ENCODE assay signal across 10 cellular contexts in genomic region chr5:1930501-1930879, GRCh38. TPM values are rescaled to one million over a fixed set of nuclear protein-coding genes. Genes with fewer than 3 reads are reported as not detected.
DNase-seq lines count a peak whose midpoint lies in the region; ATAC-seq and TF ChIP-seq lines count a peak whose summit lies in the region.
"Had no signal": no experiment of that assay in that cellular context is flagged by ENCODE, and none has a peak within 500 bp of the region (broad histone marks: within the 10 kb centered on the region; RNA-seq: fewer than 3 reads in every experiment).

No MANE protein-coding gene starts in this region.

- WGBS in mammary epithelial cell (ENCODE audit: low coverage, missing lambda C conversion rate) = 54% methylated on average over 7 of the region's 27 CpGs

- H3K4me1 Mint-ChIP-seq in stimulated activated effector memory CD8-positive, alpha-beta T cell treated with anti-CD3 and anti-CD28 coated beads, Interleukin-12 subunit alpha, Interleukin-12 subunit beta, amount 100 ng/mL, for 72 hours = no peaks in the 10 kb centered on the region
- H3K4me1 Mint-ChIP-seq in immature natural killer cell (no peaks in the 10 kb centered on the region), type B pancreatic cell (ENCODE audit: unreplicated experiment) (no peaks in the 10 kb centered on the region)

- peak overlapping the region; percentile 87 for H2AFZ ChIP-seq in mammary epithelial cell (ENCODE audit: low read depth, low read length)

- no peak for TF ChIP-seq CTCF in GM13977 (IDR thresholded peaks at IDR 0.05; ENCODE audit: extremely low read depth, insufficient read depth, missing control alignments)
- TF ChIP-seq CTCF in mammary epithelial cell (conservative IDR thresholded peaks at IDR 0.05 in 1 of 2, IDR thresholded peaks at IDR 0.05 in 1 of 2; ENCODE audit: extremely low read depth in 1 of 2, insufficient read depth in 1 of 2, low read depth in 1 of 2, low read length in 2 of 2) = no peak
- TF ChIP-seq CTCF in A673 (conservative IDR thresholded peaks at IDR 0.05; ENCODE audit: low read depth, low read length) = no peak
- TF ChIP-seq CTCF in type B pancreatic cell (conservative IDR thresholded peaks at IDR 0.05) = no peak

- H3K4me3 ChIP-seq in mammary epithelial cell (replicated peaks in 1 of 3; ENCODE audit: insufficient read depth in 1 of 3, low read depth in 2 of 3, low read length in 3 of 3) = peak overlapping the region; percentile 48 to 71 (median 66)
- peak overlapping the region; percentile 61; the same call in 1 of the 2 replicates for H3K4me3 ChIP-seq in iPS-18c (ENCODE audit: insufficient read depth, low read depth, low read length)
- H3K4me3 ChIP-seq in A673 (ENCODE audit: low read depth, low read length, poor library complexity, severe bottlenecking) = no peak overlapping the region
- no peak overlapping the region for H3K4me3 ChIP-seq in effector memory CD4-positive, alpha-beta T cell (ENCODE audit: insufficient read depth, low read depth, low read length, poor library complexity, severe bottlenecking)

- peak; percentile 36 for DNase-seq in GM13977 (ENCODE audit: low spot score)
- DNase-seq in mammary epithelial cell = peak; percentile 34
- DNase-seq in stimulated activated effector memory CD8-positive, alpha-beta T cell treated with anti-CD3 and anti-CD28 coated beads, Interleukin-12 subunit alpha, Interleukin-12 subunit beta, amount 100 ng/mL, for 72 hours (ENCODE audit: low spot score in 2 of 2) = no peak
- no peak for DNase-seq in A673 (ENCODE audit: low spot score)
- DNase-seq in immature natural killer cell = no peak
- DNase-seq in type B pancreatic cell (ENCODE audit: extremely low spot score, unreplicated experiment) = no peak
- no peak for DNase-seq in effector memory CD4-positive, alpha-beta T cell
- DNase-seq: NCI-H2029 treated with DMSO at 0.1 percent for 48 hours had no signal

- dilution Hi-C loops in mammary epithelial cell (cut with HindIII; ENCODE audit: low sequenced_read_pairs) = no loop called here

- intact Hi-C loops in mammary epithelial cell (cut with micrococcal nuclease) (loop anchor here (2.0 to 5.0 kb wide), 2 partner anchors 18 to 817 kb away; no protein-coding TSS in a partner anchor), A673 (cut with micrococcal nuclease; ENCODE audit: unreplicated experiment) (no loop called here)

- H3K36me3 ChIP-seq in mammary epithelial cell (ENCODE audit: insufficient read depth, low read length) (no peaks in the 10 kb centered on the region), A673 (ENCODE audit: insufficient read depth, low read length, poor library complexity, severe bottlenecking) (no peaks in the 10 kb centered on the region)
- no peaks in the 10 kb centered on the region for H3K36me3 ChIP-seq in effector memory CD4-positive, alpha-beta T cell (ENCODE audit: control insufficient read depth, insufficient read depth, low read length)

- no peaks in the 10 kb centered on the region for H3K36me3 Mint-ChIP-seq in stimulated activated effector memory CD8-positive, alpha-beta T cell treated with anti-CD3 and anti-CD28 coated beads, Interleukin-12 subunit alpha, Interleukin-12 subunit beta, amount 100 ng/mL, for 72 hours
- H3K36me3 Mint-ChIP-seq in immature natural killer cell (no peaks in the 10 kb centered on the region), type B pancreatic cell (no peaks in the 10 kb centered on the region)

- H3K27me3 ChIP-seq in mammary epithelial cell (ENCODE audit: insufficient read depth, low read length) (no peaks in the 10 kb centered on the region), A673 (replicated peaks; ENCODE audit: insufficient read depth, low read depth, low read length, poor library complexity) (peaks cover 77% of the 10 kb centered on the region)
- H3K27me3 ChIP-seq in effector memory CD4-positive, alpha-beta T cell (replicated peaks; ENCODE audit: control insufficient read depth, insufficient read depth, low read length, poor library complexity, severe bottlenecking) = peaks cover 6% of the 10 kb centered on the region

- H3K27ac ChIP-seq in mammary epithelial cell (ENCODE audit: insufficient read depth, low read depth, low read length) (peak overlapping the region; percentile 75), A673 (ENCODE audit: low read depth, low read length, poor library complexity, severe bottlenecking) (no peak overlapping the region)
- H3K27ac ChIP-seq in effector memory CD4-positive, alpha-beta T cell (ENCODE audit: insufficient read depth, low read length, poor library complexity, severe bottlenecking) = no peak overlapping the region

- H3K27me3 Mint-ChIP-seq in immature natural killer cell (ENCODE audit: low read depth in 3 of 3) = peaks cover 0 to 13% (median 3%) of the 10 kb centered on the region in 3 donors
- H3K27me3 Mint-ChIP-seq in type B pancreatic cell = peaks cover 31% of the 10 kb centered on the region

- peak overlapping the region; percentile 37 for H3K9ac ChIP-seq in mammary epithelial cell (ENCODE audit: insufficient read depth, low read length)

- no peaks in the 10 kb centered on the region for H4K20me1 ChIP-seq in mammary epithelial cell (ENCODE audit: insufficient read depth, low read length)

- BruUV-seq in mammary epithelial cell (replicated peaks; lab: Mats Ljungman, UMichigan) = no TSS peak
- no TSS peak for BruUV-seq in A673 (replicated peaks; lab: Mats Ljungman, UMichigan)

- peaks cover 9% of the 10 kb centered on the region for H3K79me2 ChIP-seq in mammary epithelial cell (ENCODE audit: insufficient read depth, low read length)

- no peaks in the 10 kb centered on the region for H3K9me3 Mint-ChIP-seq in stimulated activated effector memory CD8-positive, alpha-beta T cell treated with anti-CD3 and anti-CD28 coated beads, Interleukin-12 subunit alpha, Interleukin-12 subunit beta, amount 100 ng/mL, for 72 hours
- H3K9me3 Mint-ChIP-seq in immature natural killer cell = no peaks in the 10 kb centered on the region
- no peaks in the 10 kb centered on the region for H3K9me3 Mint-ChIP-seq in type B pancreatic cell

- ATAC-seq in stimulated activated effector memory CD8-positive, alpha-beta T cell treated with anti-CD3 and anti-CD28 coated beads, Interleukin-12 subunit alpha, Interleukin-12 subunit beta, amount 100 ng/mL, for 72 hours = peak; percentile 29

- H3K4me3 Mint-ChIP-seq in stimulated activated effector memory CD8-positive, alpha-beta T cell treated with anti-CD3 and anti-CD28 coated beads, Interleukin-12 subunit alpha, Interleukin-12 subunit beta, amount 100 ng/mL, for 72 hours = no peak overlapping the region
- no peak overlapping the region for H3K4me3 Mint-ChIP-seq in immature natural killer cell
- H3K4me3 Mint-ChIP-seq in type B pancreatic cell = no peak overlapping the region

- CTCF ChIA-PET in mammary epithelial cell (lab: Charles Lee; ENCODE audit: low non-redundant PET) = no interaction called here
- CTCF ChIA-PET in A673 (lab: Charles Lee) = no interaction called here

- H3K27ac Mint-ChIP-seq in stimulated activated effector memory CD8-positive, alpha-beta T cell treated with anti-CD3 and anti-CD28 coated beads, Interleukin-12 subunit alpha, Interleukin-12 subunit beta, amount 100 ng/mL, for 72 hours = no peak overlapping the region
- no peak overlapping the region for H3K27ac Mint-ChIP-seq in immature natural killer cell
- no peak overlapping the region for H3K27ac Mint-ChIP-seq in type B pancreatic cell

- POLR2A ChIA-PET in A673 (lab: Charles Lee; ENCODE audit: low non-redundant PET) = no interaction called here

- H3K4me1 ChIP-seq in mammary epithelial cell (ENCODE audit: insufficient read depth, low read length) (peaks cover 35% of the 10 kb centered on the region), A673 (ENCODE audit: insufficient read depth, low read length, poor library complexity, severe bottlenecking) (no peaks in the 10 kb centered on the region)
- no peaks in the 10 kb centered on the region for H3K4me1 ChIP-seq in effector memory CD4-positive, alpha-beta T cell (ENCODE audit: control insufficient read depth, insufficient read depth, low read length, poor library complexity, severe bottlenecking)

- in situ Hi-C loops in GM13977 (cut with MboI; ENCODE audit: low pct_unique_long_range_greater_than_20kb, low sequenced_read_pairs, unreplicated experiment) (no loop called here), mammary epithelial cell (cut with MboI; ENCODE audit: low sequenced_read_pairs in 2 of 2) (no loop called here)

- H3K4me2 ChIP-seq in mammary epithelial cell (ENCODE audit: insufficient read depth, low read depth, low read length) = peak overlapping the region; percentile 98

- H3K9me3 ChIP-seq in mammary epithelial cell (replicated peaks; ENCODE audit: insufficient read depth, low read length) = no peaks in the 10 kb centered on the region
- no peaks in the 10 kb centered on the region for H3K9me3 ChIP-seq in iPS-18c (ENCODE audit: control insufficient read depth, insufficient read depth, low read length)
- H3K9me3 ChIP-seq in A673 (ENCODE audit: low read depth, low read length, poor library complexity, severe bottlenecking) = no peaks in the 10 kb centered on the region
- H3K9me3 ChIP-seq in effector memory CD4-positive, alpha-beta T cell (ENCODE audit: control insufficient read depth, low read length) = no peaks in the 10 kb centered on the region

RNA-seq across cellular contexts. Expression of gene IRX4, which starts 47.8 kb away (rescaled TPM):
- total RNA-seq in mammary epithelial cell = 10 to 100 TPM; 40.3 to 54.9 TPM
- 20.4 TPM for polyA plus RNA-seq in mammary epithelial cell
- polyA minus RNA-seq in mammary epithelial cell = 7.4 TPM
- total RNA-seq in A673 (2021) = not detected in 2 replicates
- polyA plus RNA-seq in immature natural killer cell = not detected
- 1.6 and 6.0 TPM in 2 replicates for total RNA-seq in type B pancreatic cell (ENCODE audit: low replicate concordance)
- total RNA-seq: pulmonary artery endothelial cell had no signal

Comparison
In these comparisons a context has a peak if more than half of its experiments do, and no peak if none do; other contexts are left out.
1. DNase-seq: peak in GM13977 (single experiment) and mammary epithelial cell (single experiment); none in stimulated activated effector memory CD8-positive, alpha-beta T cell treated with anti-CD3 and anti-CD28 coated beads, Interleukin-12 subunit alpha, Interleukin-12 subunit beta, amount 100 ng/mL, for 72 hours (0 of 2), A673 (single experiment), immature natural killer cell (0 of 3), type B pancreatic cell (single experiment) and effector memory CD4-positive, alpha-beta T cell (0 of 3).
2. H3K4me3 ChIP-seq: peak in mammary epithelial cell (3 of 3) and iPS-18c (single experiment); none in A673 (single experiment) and effector memory CD4-positive, alpha-beta T cell (single experiment).